In genomic region chr22:38858492-38858891, GRCh38 we compare ENCODE assay signal across 18 cellular contexts. TPM values are rescaled to one million over a fixed set of nuclear protein-coding genes. Genes with fewer than 3 reads are reported as not detected.
DNase-seq lines count a peak whose midpoint lies in the region; ATAC-seq, FAIRE-seq and TF ChIP-seq lines count a peak whose summit lies in the region.
"Had no signal": no experiment of that assay in that cellular context is flagged by ENCODE, and none has a peak within 500 bp of the region (broad histone marks: within the 10 kb centered on the region; RNA-seq: fewer than 3 reads in every experiment).

No MANE protein-coding gene starts in this region.

- H3K9me3 Mint-ChIP-seq in astrocyte (ENCODE audit: unreplicated experiment): no peaks in the 10 kb centered on the region
- H3K9me3 Mint-ChIP-seq in neural crest cell: no peaks in the 10 kb centered on the region
- H3K9me3 Mint-ChIP-seq: CD4-positive, alpha-beta T cell; HFFc6 had no signal

- H2BK12ac ChIP-seq in mesenchymal stem cell (ENCODE audit: low read length in 2 of 2): no peak overlapping the region

- TF ChIP-seq CTCF in heart right ventricle (IDR thresholded peaks at IDR 0.05): no peak
- no peak for TF ChIP-seq CTCF in astrocyte (IDR thresholded peaks at IDR 0.05; ENCODE audit: insufficient read depth, low read depth, low read length)
- no peak for TF ChIP-seq CTCF in neural crest cell (conservative IDR thresholded peaks at IDR 0.05)

- H3K36me3 ChIP-seq in heart right ventricle (no peaks in the 10 kb centered on the region), astrocyte (ENCODE audit: insufficient read depth, low read length) (no peaks in the 10 kb centered on the region), mesenchymal stem cell (ENCODE audit: control insufficient read depth in 1 of 2, insufficient read depth in 2 of 2, low read depth in 1 of 2, low read length in 2 of 2) (peaks cover 0 to 6% of the 10 kb centered on the region in 2 experiments)
- H3K36me3 ChIP-seq: HAP-1 had no signal

- H2AK5ac ChIP-seq in mesenchymal stem cell (ENCODE audit: low read length, severe bottlenecking): no peak overlapping the region

- intact Hi-C loops in Right ventricle myocardium superior (cut with DNase I): no loop called here
- intact Hi-C loops in heart right ventricle (cut with DNase I): no loop called here

- no peaks in the 10 kb centered on the region for H3K79me2 ChIP-seq in astrocyte (ENCODE audit: insufficient read depth, low read length)

- H4K20me1 ChIP-seq in astrocyte (ENCODE audit: insufficient read depth, low read length): peaks cover 30% of the 10 kb centered on the region

- H2BK120ac ChIP-seq in mesenchymal stem cell (ENCODE audit: low read depth, low read length): no peak overlapping the region

- H3K18ac ChIP-seq in mesenchymal stem cell (ENCODE audit: low read depth in 1 of 2, low read length in 2 of 2): no peak overlapping the region

- H3K4me3 Mint-ChIP-seq in astrocyte (ENCODE audit: unreplicated experiment): peak overlapping the region; percentile 46
- peak overlapping the region; percentile 25 for H3K4me3 Mint-ChIP-seq in neural crest cell
- H3K4me3 Mint-ChIP-seq: CD4-positive, alpha-beta T cell; HFFc6 had no signal

- H3K9ac ChIP-seq in astrocyte (ENCODE audit: low read length): no peak overlapping the region
- no peak overlapping the region for H3K9ac ChIP-seq in mesenchymal stem cell (ENCODE audit: low read length)
- H3K9ac ChIP-seq: BLaER1 treated with 17β-estradiol and CSF1 and Interleukin-3, amounts not matched to agents 10 nM and 100 nM; GM23248 had no signal

- no peak for FAIRE-seq in astrocyte (lab: Jason Lieb, UNC)
- FAIRE-seq: GM12878, HTR-8/SVneo had no signal

- no peak overlapping the region for H4K91ac ChIP-seq in mesenchymal stem cell (ENCODE audit: low read length)

- H3K27ac Mint-ChIP-seq in astrocyte (ENCODE audit: unreplicated experiment) (no peak overlapping the region), neural crest cell (ENCODE audit: unreplicated experiment) (no peak overlapping the region)
- H3K27ac Mint-ChIP-seq: CD4-positive, alpha-beta T cell; HFFc6 had no signal

- H3K23ac ChIP-seq in mesenchymal stem cell (ENCODE audit: low read length in 2 of 2): no peak overlapping the region

- H3K36me3 Mint-ChIP-seq in astrocyte (ENCODE audit: low read depth, unreplicated experiment): no peaks in the 10 kb centered on the region
- H3K36me3 Mint-ChIP-seq in neural crest cell (ENCODE audit: low read depth): no peaks in the 10 kb centered on the region

- DNase-seq in Right ventricle myocardium superior (peak; percentile 16), heart right ventricle (no peak), astrocyte (ENCODE audit: low read depth) (no peak), neural crest cell (ENCODE audit: low read depth, low spot score) (no peak), activated gamma-delta T cell treated with Interleukin-2 at 50 U/mL for 16 hours (no peak), mesenchymal stem cell (no peak), G401 (ENCODE audit: low spot score) (no peak)
- DNase-seq: ACHN; Calu3; CD4-positive, alpha-beta T cell; DMS 273 treated with DMSO at 0.1 percent for 48 hours; GM23248; HFFc6; IMR-90 had no signal

- H3K4me1 ChIP-seq in heart right ventricle: peaks cover 5 to 25% (median 16%) of the 10 kb centered on the region in 9 donors
- peaks cover 3% of the 10 kb centered on the region for H3K4me1 ChIP-seq in astrocyte (ENCODE audit: insufficient read depth, low read length)
- H3K4me1 ChIP-seq in mesenchymal stem cell (ENCODE audit: control insufficient read depth, insufficient read depth, low read depth, low read length): peaks cover 9% of the 10 kb centered on the region
- H3K4me1 ChIP-seq: HAP-1 had no signal

- no peak overlapping the region for H3K4me3 ChIP-seq in heart right ventricle
- no peak overlapping the region for H3K4me3 ChIP-seq in astrocyte (ENCODE audit: insufficient read depth, low read depth, low read length)
- H3K4me3 ChIP-seq in mesenchymal stem cell (ENCODE audit: insufficient read depth in 1 of 2, low read depth in 1 of 2, low read length in 2 of 2): no peak overlapping the region
- H3K4me3 ChIP-seq: BLaER1 treated with 17β-estradiol and CSF1 and Interleukin-3, amounts not matched to agents 10 nM and 100 nM; GM12878; GM23248; HAP-1 had no signal

- no peak overlapping the region for H2BK5ac ChIP-seq in mesenchymal stem cell (ENCODE audit: low read depth, low read length, poor library complexity, severe bottlenecking)

- no peak overlapping the region for H3K4ac ChIP-seq in mesenchymal stem cell (ENCODE audit: low read depth in 1 of 2, low read length in 2 of 2)

- H3K9me3 ChIP-seq in heart right ventricle (no peaks in the 10 kb centered on the region), astrocyte (ENCODE audit: insufficient read depth, low read depth, low read length) (no peaks in the 10 kb centered on the region), mesenchymal stem cell (ENCODE audit: control insufficient read depth, low read length) (no peaks in the 10 kb centered on the region)
- H3K9me3 ChIP-seq: BLaER1 treated with 17β-estradiol and CSF1 and Interleukin-3, amounts not matched to agents 10 nM and 100 nM; HAP-1 had no signal

- no peak overlapping the region for H3K14ac ChIP-seq in mesenchymal stem cell (ENCODE audit: low read length in 2 of 2)

- H2AFZ ChIP-seq in astrocyte (ENCODE audit: low read depth, low read length) (no peak overlapping the region), mesenchymal stem cell (ENCODE audit: low read depth, low read length) (no peak overlapping the region)
- H2AFZ ChIP-seq: GM23248 had no signal

- no peak for ATAC-seq in Right ventricle myocardium superior (ENCODE audit: poor library complexity)
- no peak for ATAC-seq in heart right ventricle
- ATAC-seq: GM12878 had no signal

- H3K79me1 ChIP-seq in mesenchymal stem cell (replicated peaks; ENCODE audit: low read length, poor library complexity, severe bottlenecking): peaks cover 11% of the 10 kb centered on the region

- H3K27ac ChIP-seq in heart right ventricle: no peak overlapping the region
- H3K27ac ChIP-seq in astrocyte (ENCODE audit: low read depth, low read length): no peak overlapping the region
- no peak overlapping the region for H3K27ac ChIP-seq in mesenchymal stem cell (ENCODE audit: low read length, poor library complexity, severe bottlenecking)
- H3K27ac ChIP-seq: BLaER1 treated with 17β-estradiol and CSF1 and Interleukin-3, amounts not matched to agents 10 nM and 100 nM; GM23248 had no signal

- H3K27me3 ChIP-seq in heart right ventricle (no peaks in the 10 kb centered on the region), astrocyte (ENCODE audit: insufficient read depth, low read length) (no peaks in the 10 kb centered on the region), mesenchymal stem cell (ENCODE audit: control insufficient read depth in 1 of 2, insufficient read depth in 1 of 2, low read length in 2 of 2) (peaks cover 7 to 24% of the 10 kb centered on the region in 2 experiments)
- H3K27me3 ChIP-seq: BLaER1 treated with 17β-estradiol and CSF1 and Interleukin-3, amounts not matched to agents 10 nM and 100 nM had no signal

- 65 to 68% methylated on average over 9 of the region's 9 CpGs for WGBS in heart right ventricle, 2 donors
- WGBS in mesenchymal stem cell: 66% methylated on average over 9 of the region's 9 CpGs

- H3K27me3 Mint-ChIP-seq in astrocyte (ENCODE audit: low read depth, unreplicated experiment) (peaks cover 14% of the 10 kb centered on the region), neural crest cell (ENCODE audit: low read depth) (peaks cover 14% of the 10 kb centered on the region)
- H3K27me3 Mint-ChIP-seq: CD4-positive, alpha-beta T cell had no signal

- H3K4me2 ChIP-seq in astrocyte (ENCODE audit: low read length) (no peak overlapping the region), mesenchymal stem cell (ENCODE audit: low read length, poor library complexity, severe bottlenecking) (no peak overlapping the region)
- H3K4me2 ChIP-seq: BLaER1 treated with 17β-estradiol and CSF1 and Interleukin-3, amounts not matched to agents 10 nM and 100 nM had no signal

- no peak overlapping the region for H2BK15ac ChIP-seq in mesenchymal stem cell (ENCODE audit: low read depth, poor library complexity, severe bottlenecking)

- in situ Hi-C loops in G401 (cut with HindIII; ENCODE audit: low sequenced_read_pairs): no loop called here

- no peaks in the 10 kb centered on the region for H3K4me1 Mint-ChIP-seq in astrocyte (ENCODE audit: low read depth, unreplicated experiment)
- H3K4me1 Mint-ChIP-seq in neural crest cell: peaks cover 37% of the 10 kb centered on the region

- no peak overlapping the region for H4K8ac ChIP-seq in mesenchymal stem cell (ENCODE audit: low read length)

RNA-seq across cellular contexts. Expression of gene CBX6, which starts 13.5 kb away (rescaled TPM):
- total RNA-seq in Right ventricle myocardium superior: 36.1 TPM
- 10 to 100 TPM; 28.2 to 49.1 (median 37.3) TPM for total RNA-seq in heart right ventricle
- 10 to 100 TPM; 17.4 to 23.9 TPM for polyA plus RNA-seq in heart right ventricle
- 34.9 and 38.9 TPM in 2 replicates for total RNA-seq in astrocyte
- 45.8 and 48.2 TPM in 2 replicates for total RNA-seq in neural crest cell
- 39.2 TPM for polyA plus RNA-seq in mesenchymal stem cell (2013, experiment 1 of 2)
- 38.5 TPM for polyA plus RNA-seq in mesenchymal stem cell (2013, experiment 2 of 2)
- total RNA-seq in G401 (2014; rRNA removed; shearing (Covaris generic)): 16.4 and 25.6 TPM in 2 replicates

RNA-seq across cellular contexts. Expression of gene NPTXR, which starts 14.7 kb away (rescaled TPM):
- total RNA-seq in Right ventricle myocardium superior (16.8 TPM), heart right ventricle (10 to 100 TPM; 14.7 to 32.9 (median 24.0) TPM), astrocyte (5.1 and 5.4 TPM in 2 replicates), neural crest cell (9.3 and 9.4 TPM in 2 replicates)
- 1 to 10 TPM; 8.6 to 9.2 TPM for polyA plus RNA-seq in heart right ventricle
- 1.9 TPM for polyA plus RNA-seq in mesenchymal stem cell (2013, experiment 1 of 2)
- 1.9 TPM for polyA plus RNA-seq in mesenchymal stem cell (2013, experiment 2 of 2)
- total RNA-seq in G401 (2014; rRNA removed; shearing (Covaris generic)): 5.6 and 8.8 TPM in 2 replicates
